ENCODE assay signal across 13 cellular contexts in the genomic region with DNA sequence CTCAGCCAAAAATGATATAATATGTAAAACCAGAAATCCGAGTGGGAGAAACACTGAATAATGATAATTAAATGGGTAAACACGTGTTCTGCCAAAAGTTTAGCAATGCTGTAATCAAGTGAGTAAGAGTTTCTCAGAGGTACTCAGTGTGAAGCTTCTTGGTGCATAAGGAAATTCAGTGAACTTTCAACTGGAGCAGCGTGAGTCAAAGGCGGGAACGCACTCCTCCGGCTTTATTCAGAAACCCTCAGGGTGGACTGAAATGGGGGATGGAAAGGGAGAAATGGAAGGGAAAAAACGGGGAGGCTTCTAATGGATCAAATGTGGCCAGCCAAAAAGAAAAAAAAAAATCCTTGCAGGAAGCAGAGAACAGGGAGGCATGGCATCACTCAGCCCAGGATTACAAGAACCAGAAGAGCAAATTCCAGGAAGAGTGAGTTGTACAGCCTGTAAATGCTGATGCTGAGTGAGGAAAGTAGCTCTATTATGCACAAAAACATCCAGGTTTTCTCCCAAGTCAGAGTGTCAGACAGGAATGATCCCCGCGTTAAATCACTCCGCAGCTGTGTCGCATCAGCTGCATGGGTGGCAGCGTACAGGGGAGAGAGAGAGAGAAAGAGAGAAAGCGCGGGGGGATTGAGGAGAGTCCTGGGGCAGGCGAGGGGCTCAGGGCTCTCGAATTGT.
DNase-seq lines count a peak whose midpoint lies in the region; ATAC-seq and TF ChIP-seq lines count a peak whose summit lies in the region.
"Had no signal": no experiment of that assay in that cellular context is flagged by ENCODE, and none has a peak within 500 bp of the region (broad histone marks: within the 10 kb centered on the region; RNA-seq: fewer than 3 reads in every experiment).

No MANE protein-coding gene starts in this region.

- no peak for TF ChIP-seq POLR2A in sigmoid colon (IDR thresholded peaks at IDR 0.05)

- peak overlapping the region; percentile 25 for H3K27ac Mint-ChIP-seq in WTC11
- H3K27ac Mint-ChIP-seq: activated naive CD8-positive, alpha-beta T cell treated with anti-CD3 and anti-CD28 coated beads, Interleukin-2, amount 10 ng/mL, durations not matched to agents 7 days and 5 days; CD8-positive, alpha-beta T cell had no signal

- no peaks in the 10 kb centered on the region for H3K36me3 Mint-ChIP-seq in WTC11
- H3K36me3 Mint-ChIP-seq: activated naive CD8-positive, alpha-beta T cell treated with anti-CD3 and anti-CD28 coated beads, Interleukin-2, amount 10 ng/mL, durations not matched to agents 7 days and 5 days; CD8-positive, alpha-beta T cell had no signal

- WGBS in sigmoid colon, 2 donors = 63 to 68% methylated on average over 16 of the region's 16 CpGs

- peaks cover 0 to 36% (median 21%) of the 10 kb centered on the region in 4 donors for H3K4me1 ChIP-seq in sigmoid colon

- no peaks in the 10 kb centered on the region for H3K27me3 ChIP-seq in sigmoid colon
- H3K27me3 ChIP-seq: testis had no signal

- ATAC-seq in WTC11 = peak; percentile 13; the same call in 1 of the 2 replicates
- ATAC-seq in GM21786 (IDR thresholded peaks at IDR 0.05; ENCODE audit: unreplicated experiment) = no peak
- no peak for ATAC-seq in HG02840 (IDR thresholded peaks at IDR 0.05; ENCODE audit: low FRiP score, unreplicated experiment)
- ATAC-seq: activated CD4-positive, CD25-positive, alpha-beta regulatory T cell treated with anti-CD3 and anti-CD28 coated beads, Interleukin-2, amount 50 U/mL, for 24 hours; CD8-positive, alpha-beta T cell had no signal

- DNase-seq in GM04504 (ENCODE audit: low read depth) (peak; percentile 68), WTC11 (ENCODE audit: low spot score) (no peak), fibroblast of villous mesenchyme (ENCODE audit: low read depth) (peak; percentile 72), sigmoid colon (peak; percentile 76), midbrain (lab: John Stamatoyannopoulos, UW) (no peak), cortex of kidney (lab: John Stamatoyannopoulos, UW) (no peak)
- DNase-seq: activated naive CD8-positive, alpha-beta T cell treated with anti-CD3 and anti-CD28 coated beads, Interleukin-2, amount 10 ng/mL, durations not matched to agents 7 days and 5 days; CD8-positive, alpha-beta T cell; NCI-H1417 treated with DMSO at 0.1 percent for 48 hours; testis had no signal

- CTCF ChIA-PET in WTC11 (lab: Charles Lee) = interaction anchor here (1.3 kb wide), 1 partner anchor 185 kb away, joined by 6 read pairs; no protein-coding TSS in a partner anchor

- H3K27me3 Mint-ChIP-seq in WTC11 (ENCODE audit: low read depth) = no peaks in the 10 kb centered on the region

- POLR2A ChIA-PET in WTC11 (lab: Charles Lee) = no interaction called here

- H3K9me3 ChIP-seq in sigmoid colon = no peaks in the 10 kb centered on the region
- H3K9me3 ChIP-seq: testis had no signal

- intact Hi-C loops in sigmoid colon (cut with DNase I) = no loop called here

- peak in 1 of 4 donors; percentile 53 for TF ChIP-seq EP300 in sigmoid colon (IDR thresholded peaks at IDR 0.05)

- H3K9me3 Mint-ChIP-seq in WTC11 = peaks cover 3% of the 10 kb centered on the region; the same call in 1 of the 2 replicates
- H3K9me3 Mint-ChIP-seq: activated naive CD8-positive, alpha-beta T cell treated with anti-CD3 and anti-CD28 coated beads, Interleukin-2, amount 10 ng/mL, durations not matched to agents 7 days and 5 days; CD8-positive, alpha-beta T cell had no signal

- H3K36me3 ChIP-seq in sigmoid colon = no peaks in the 10 kb centered on the region

- H3K4me3 Mint-ChIP-seq in WTC11 = no peak overlapping the region
- H3K4me3 Mint-ChIP-seq: activated naive CD8-positive, alpha-beta T cell treated with anti-CD3 and anti-CD28 coated beads, Interleukin-2, amount 10 ng/mL, durations not matched to agents 7 days and 5 days; CD8-positive, alpha-beta T cell had no signal

- H3K4me3 ChIP-seq in fibroblast of villous mesenchyme (ENCODE audit: low read depth, low read length) (no peak overlapping the region), sigmoid colon (no peak overlapping the region)
- H3K4me3 ChIP-seq: testis had no signal

- no peak for TF ChIP-seq CTCF in WTC11 (IDR thresholded peaks at IDR 0.05)
- no peak for TF ChIP-seq CTCF in fibroblast of villous mesenchyme (IDR thresholded peaks at IDR 0.05; ENCODE audit: insufficient read depth, low read depth, low read length)
- no peak for TF ChIP-seq CTCF in sigmoid colon (IDR thresholded peaks at IDR 0.05)

- peaks cover 6% of the 10 kb centered on the region for H3K4me1 Mint-ChIP-seq in WTC11
- H3K4me1 Mint-ChIP-seq: activated naive CD8-positive, alpha-beta T cell treated with anti-CD3 and anti-CD28 coated beads, Interleukin-2, amount 10 ng/mL, durations not matched to agents 7 days and 5 days had no signal

- peak overlapping the region; percentile 51 to 75 (median 64) for H3K27ac ChIP-seq in sigmoid colon

TF ChIP-seq in WTC11, 78 proteins besides CTCF, POLR2A, EP300 and RAD21:
- TF ChIP-seq, protein P1, sequence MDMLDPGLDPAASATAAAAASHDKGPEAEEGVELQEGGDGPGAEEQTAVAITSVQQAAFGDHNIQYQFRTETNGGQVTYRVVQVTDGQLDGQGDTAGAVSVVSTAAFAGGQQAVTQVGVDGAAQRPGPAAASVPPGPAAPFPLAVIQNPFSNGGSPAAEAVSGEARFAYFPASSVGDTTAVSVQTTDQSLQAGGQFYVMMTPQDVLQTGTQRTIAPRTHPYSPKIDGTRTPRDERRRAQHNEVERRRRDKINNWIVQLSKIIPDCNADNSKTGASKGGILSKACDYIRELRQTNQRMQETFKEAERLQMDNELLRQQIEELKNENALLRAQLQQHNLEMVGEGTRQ (CRISPR knock-in tag; IDR thresholded peaks at IDR 0.05) = no peak
- no peak for TF ChIP-seq HMGA2 (CRISPR knock-in tag; IDR thresholded peaks at IDR 0.05)
- no peak for TF ChIP-seq FOXP1 (CRISPR knock-in tag; IDR thresholded peaks at IDR 0.05; ENCODE audit: borderline replicate concordance)
- TF ChIP-seq FOXK1 (CRISPR knock-in tag; IDR thresholded peaks at IDR 0.05) = no peak
- TF ChIP-seq, protein P2, sequence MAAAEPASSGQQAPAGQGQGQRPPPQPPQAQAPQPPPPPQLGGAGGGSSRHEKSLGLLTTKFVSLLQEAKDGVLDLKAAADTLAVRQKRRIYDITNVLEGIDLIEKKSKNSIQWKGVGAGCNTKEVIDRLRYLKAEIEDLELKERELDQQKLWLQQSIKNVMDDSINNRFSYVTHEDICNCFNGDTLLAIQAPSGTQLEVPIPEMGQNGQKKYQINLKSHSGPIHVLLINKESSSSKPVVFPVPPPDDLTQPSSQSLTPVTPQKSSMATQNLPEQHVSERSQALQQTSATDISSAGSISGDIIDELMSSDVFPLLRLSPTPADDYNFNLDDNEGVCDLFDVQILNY (CRISPR knock-in tag; IDR thresholded peaks at IDR 0.05) = no peak
- TF ChIP-seq, protein P3, sequence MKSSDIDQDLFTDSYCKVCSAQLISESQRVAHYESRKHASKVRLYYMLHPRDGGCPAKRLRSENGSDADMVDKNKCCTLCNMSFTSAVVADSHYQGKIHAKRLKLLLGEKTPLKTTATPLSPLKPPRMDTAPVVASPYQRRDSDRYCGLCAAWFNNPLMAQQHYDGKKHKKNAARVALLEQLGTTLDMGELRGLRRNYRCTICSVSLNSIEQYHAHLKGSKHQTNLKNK (CRISPR knock-in tag; IDR thresholded peaks at IDR 0.05) = no peak
- TF ChIP-seq ELF4 (CRISPR knock-in tag; IDR thresholded peaks at IDR 0.05; ENCODE audit: low read depth) = no peak
- no peak for TF ChIP-seq NFYB (CRISPR knock-in tag; conservative IDR thresholded peaks at IDR 0.05; ENCODE audit: low read depth)
- no peak for TF ChIP-seq KAT7 (CRISPR knock-in tag; IDR thresholded peaks at IDR 0.05; ENCODE audit: borderline replicate concordance)
- TF ChIP-seq, protein P4, sequence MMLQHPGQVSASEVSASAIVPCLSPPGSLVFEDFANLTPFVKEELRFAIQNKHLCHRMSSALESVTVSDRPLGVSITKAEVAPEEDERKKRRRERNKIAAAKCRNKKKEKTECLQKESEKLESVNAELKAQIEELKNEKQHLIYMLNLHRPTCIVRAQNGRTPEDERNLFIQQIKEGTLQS (CRISPR knock-in tag; conservative IDR thresholded peaks at IDR 0.05) = no peak
- TF ChIP-seq, protein P5, sequence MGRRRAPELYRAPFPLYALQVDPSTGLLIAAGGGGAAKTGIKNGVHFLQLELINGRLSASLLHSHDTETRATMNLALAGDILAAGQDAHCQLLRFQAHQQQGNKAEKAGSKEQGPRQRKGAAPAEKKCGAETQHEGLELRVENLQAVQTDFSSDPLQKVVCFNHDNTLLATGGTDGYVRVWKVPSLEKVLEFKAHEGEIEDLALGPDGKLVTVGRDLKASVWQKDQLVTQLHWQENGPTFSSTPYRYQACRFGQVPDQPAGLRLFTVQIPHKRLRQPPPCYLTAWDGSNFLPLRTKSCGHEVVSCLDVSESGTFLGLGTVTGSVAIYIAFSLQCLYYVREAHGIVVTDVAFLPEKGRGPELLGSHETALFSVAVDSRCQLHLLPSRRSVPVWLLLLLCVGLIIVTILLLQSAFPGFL (CRISPR knock-in tag; IDR thresholded peaks at IDR 0.05; ENCODE audit: borderline replicate concordance) = no peak
- TF ChIP-seq, protein P6, sequence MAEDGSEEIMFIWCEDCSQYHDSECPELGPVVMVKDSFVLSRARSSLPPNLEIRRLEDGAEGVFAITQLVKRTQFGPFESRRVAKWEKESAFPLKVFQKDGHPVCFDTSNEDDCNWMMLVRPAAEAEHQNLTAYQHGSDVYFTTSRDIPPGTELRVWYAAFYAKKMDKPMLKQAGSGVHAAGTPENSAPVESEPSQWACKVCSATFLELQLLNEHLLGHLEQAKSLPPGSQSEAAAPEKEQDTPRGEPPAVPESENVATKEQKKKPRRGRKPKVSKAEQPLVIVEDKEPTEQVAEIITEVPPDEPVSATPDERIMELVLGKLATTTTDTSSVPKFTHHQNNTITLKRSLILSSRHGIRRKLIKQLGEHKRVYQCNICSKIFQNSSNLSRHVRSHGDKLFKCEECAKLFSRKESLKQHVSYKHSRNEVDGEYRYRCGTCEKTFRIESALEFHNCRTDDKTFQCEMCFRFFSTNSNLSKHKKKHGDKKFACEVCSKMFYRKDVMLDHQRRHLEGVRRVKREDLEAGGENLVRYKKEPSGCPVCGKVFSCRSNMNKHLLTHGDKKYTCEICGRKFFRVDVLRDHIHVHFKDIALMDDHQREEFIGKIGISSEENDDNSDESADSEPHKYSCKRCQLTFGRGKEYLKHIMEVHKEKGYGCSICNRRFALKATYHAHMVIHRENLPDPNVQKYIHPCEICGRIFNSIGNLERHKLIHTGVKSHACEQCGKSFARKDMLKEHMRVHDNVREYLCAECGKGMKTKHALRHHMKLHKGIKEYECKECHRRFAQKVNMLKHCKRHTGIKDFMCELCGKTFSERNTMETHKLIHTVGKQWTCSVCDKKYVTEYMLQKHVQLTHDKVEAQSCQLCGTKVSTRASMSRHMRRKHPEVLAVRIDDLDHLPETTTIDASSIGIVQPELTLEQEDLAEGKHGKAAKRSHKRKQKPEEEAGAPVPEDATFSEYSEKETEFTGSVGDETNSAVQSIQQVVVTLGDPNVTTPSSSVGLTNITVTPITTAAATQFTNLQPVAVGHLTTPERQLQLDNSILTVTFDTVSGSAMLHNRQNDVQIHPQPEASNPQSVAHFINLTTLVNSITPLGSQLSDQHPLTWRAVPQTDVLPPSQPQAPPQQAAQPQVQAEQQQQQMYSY (CRISPR knock-in tag; IDR thresholded peaks at IDR 0.05) = no peak
- TF ChIP-seq ZNF671 (CRISPR knock-in tag; IDR thresholded peaks at IDR 0.05) = no peak
TF ChIP-seq in WTC11: peak in this region for 0.

Comparison
In these comparisons a context has a peak if more than half of its experiments do, and no peak if none do; other contexts are left out.
1. DNase-seq: peak in GM04504 (single experiment), fibroblast of villous mesenchyme (single experiment) and sigmoid colon (single experiment); none in WTC11 (single experiment), midbrain (single experiment) and cortex of kidney (single experiment).